11 cellular contexts compared by ENCODE assay signal in genomic region chr9:26165426-26165825, GRCh38.
"Had no signal": no experiment of that assay in that cellular context is flagged by ENCODE, and none has a peak within 500 bp of the region (broad histone marks: within the 10 kb centered on the region; RNA-seq: fewer than 3 reads in every experiment).

No MANE protein-coding gene starts in this region.

- H2AFZ ChIP-seq: GM23248, GM23338 had no signal

- ATAC-seq: GM23338, HCT116 had no signal

- FAIRE-seq: H1, H54 had no signal

- H3K4me3 ChIP-seq: GM23248, GM23338, HAP-1 had no signal

- H3K9me3 ChIP-seq: HAP-1 had no signal

- H3K27ac ChIP-seq: GM23248 had no signal

- H3K4me2 ChIP-seq: GM23338 had no signal

- H3K9ac ChIP-seq: GM23248 had no signal

- DNase-seq: GM23248, GOT3, H7, H9, HCEC 1CT, HFFc6 had no signal

- H3K36me3 ChIP-seq: HAP-1 had no signal
